ENCODE assay signal across 2 cellular contexts in the genomic region with DNA sequence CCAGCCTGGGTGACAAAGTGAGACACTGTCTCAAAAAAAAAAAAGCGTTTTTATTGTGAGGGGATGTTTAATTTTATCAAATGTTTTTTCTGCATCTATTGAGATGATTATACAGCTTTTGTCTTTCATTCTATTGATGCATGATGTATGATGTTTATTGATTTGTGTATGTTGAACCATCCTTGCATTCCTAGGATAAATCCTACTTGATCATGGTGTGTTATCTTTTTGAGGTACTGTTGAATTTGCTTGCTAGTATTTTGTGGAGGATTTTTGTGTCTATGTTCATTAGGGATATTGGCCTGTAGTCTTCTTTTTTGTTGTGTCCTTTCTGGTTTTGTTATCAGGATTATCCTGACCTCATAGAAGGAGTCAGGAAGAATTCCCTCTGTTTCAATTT.
TF ChIP-seq lines count a peak whose summit lies in the region.

No MANE protein-coding gene starts in this region.

TF ChIP-seq in K562, 482 proteins besides CTCF, POLR2A, EP300 and RAD21:
- TF ChIP-seq TRIM28 (IDR thresholded peaks at IDR 0.05) (peak; percentile 73), CBX3 (IDR thresholded peaks at IDR 0.05; ENCODE audit: borderline replicate concordance in 1 of 2, low read length in 2 of 2) (0 out of 3 replicates have a peak, but pooled peaks of 1 of the 2 experiments have one; percentile 21), JUND (IDR thresholded peaks at IDR 0.05; ENCODE audit: borderline replicate concordance, low read depth, low read length) (no peak), JUND (tag; IDR thresholded peaks at IDR 0.05; ENCODE audit: borderline replicate concordance, low read depth, low read length) (no peak), ZNF324 (CRISPR knock-in tag; IDR thresholded peaks at IDR 0.05) (peak; percentile 98)
- TF ChIP-seq, protein P1, sequence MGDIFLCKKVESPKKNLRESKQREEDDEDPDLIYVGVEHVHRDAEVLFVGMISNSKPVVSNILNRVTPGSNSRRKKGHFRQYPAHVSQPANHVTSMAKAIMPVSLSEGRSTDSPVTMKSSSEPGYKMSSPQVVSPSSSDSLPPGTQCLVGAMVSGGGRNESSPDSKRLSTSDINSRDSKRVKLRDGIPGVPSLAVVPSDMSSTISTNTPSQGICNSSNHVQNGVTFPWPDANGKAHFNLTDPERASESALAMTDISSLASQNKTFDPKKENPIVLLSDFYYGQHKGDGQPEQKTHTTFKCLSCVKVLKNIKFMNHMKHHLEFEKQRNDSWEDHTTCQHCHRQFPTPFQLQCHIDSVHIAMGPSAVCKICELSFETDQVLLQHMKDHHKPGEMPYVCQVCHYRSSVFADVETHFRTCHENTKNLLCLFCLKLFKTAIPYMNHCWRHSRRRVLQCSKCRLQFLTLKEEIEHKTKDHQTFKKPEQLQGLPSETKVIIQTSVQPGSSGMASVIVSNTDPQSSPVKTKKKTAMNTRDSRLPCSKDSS (IDR thresholded peaks at IDR 0.05; ENCODE audit: low read depth, partially characterized antibody), result peak; percentile 41

TF ChIP-seq in endothelial cell of umbilical vein, 7 proteins besides CTCF, POLR2A, EP300 and RAD21:
- TF ChIP-seq POLR2AphosphoS5 (IDR thresholded peaks at IDR 0.05; ENCODE audit: insufficient read depth, low read depth, low read length), result no peak
- no peak for TF ChIP-seq EZH2 (IDR thresholded peaks at IDR 0.05; ENCODE audit: borderline replicate concordance, low read depth, low read length, severe bottlenecking)
- no peak for TF ChIP-seq MYC (IDR thresholded peaks at IDR 0.05; ENCODE audit: low read depth, low read length)
- no peak for TF ChIP-seq GATA2 (IDR thresholded peaks at IDR 0.05; ENCODE audit: insufficient read depth, insufficient read length, low read depth, low read length)
- TF ChIP-seq, protein P2, sequence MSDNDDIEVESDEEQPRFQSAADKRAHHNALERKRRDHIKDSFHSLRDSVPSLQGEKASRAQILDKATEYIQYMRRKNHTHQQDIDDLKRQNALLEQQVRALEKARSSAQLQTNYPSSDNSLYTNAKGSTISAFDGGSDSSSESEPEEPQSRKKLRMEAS (IDR thresholded peaks at IDR 0.05; ENCODE audit: insufficient read depth, insufficient read length), result no peak
- TF ChIP-seq JUN (IDR thresholded peaks at IDR 0.05; ENCODE audit: borderline replicate concordance, insufficient read depth, insufficient read length, low read depth), result no peak
- no peak for TF ChIP-seq FOS (IDR thresholded peaks at IDR 0.05; ENCODE audit: borderline replicate concordance, insufficient read depth, low read length)
